In genomic region chr5:135721548-135722090, GRCh38 we compare ENCODE assay signal across 15 cellular contexts.
A peak's percentile ranks its signal among the peaks of the same experiment; 100 is the strongest.
DNase-seq lines count a peak whose midpoint lies in the region; ATAC-seq and TF ChIP-seq lines count a peak whose summit lies in the region.
"Had no signal": no experiment of that assay in that cellular context is flagged by ENCODE, and none has a peak within 500 bp of the region (broad histone marks: within the 10 kb centered on the region; RNA-seq: fewer than 3 reads in every experiment).

No MANE protein-coding gene starts in this region.

- H3K9me3 ChIP-seq in mammary epithelial cell (replicated peaks; ENCODE audit: insufficient read depth, low read length): no peaks in the 10 kb centered on the region
- no peaks in the 10 kb centered on the region for H3K9me3 ChIP-seq in endodermal cell (ENCODE audit: control insufficient read depth, low read length)
- no peaks in the 10 kb centered on the region for H3K9me3 ChIP-seq in smooth muscle cell (replicated peaks; ENCODE audit: low read depth)
- H3K9me3 ChIP-seq: BLaER1, HAP-1 had no signal

- peak; percentile 23; the same call in 1 of the 3 replicates for ATAC-seq in GM23338
- no peak for ATAC-seq in GM21723 (IDR thresholded peaks at IDR 0.05; ENCODE audit: unreplicated experiment)

- H3K9ac ChIP-seq in mammary epithelial cell (ENCODE audit: insufficient read depth, low read length) (no peak overlapping the region), endodermal cell (ENCODE audit: extremely low read depth, low read length, poor library complexity, severe bottlenecking) (no peak overlapping the region), smooth muscle cell (ENCODE audit: low read depth) (no peak overlapping the region)
- H3K9ac ChIP-seq: BLaER1 had no signal

- H3K36me3 ChIP-seq in mammary epithelial cell (ENCODE audit: insufficient read depth, low read length): no peaks in the 10 kb centered on the region
- H3K36me3 ChIP-seq in GM23338 (ENCODE audit: insufficient read depth): no peaks in the 10 kb centered on the region
- H3K36me3 ChIP-seq in endodermal cell (ENCODE audit: control insufficient read depth, insufficient read depth, low read length): no peaks in the 10 kb centered on the region
- H3K36me3 ChIP-seq in smooth muscle cell (ENCODE audit: low read depth): no peaks in the 10 kb centered on the region
- H3K36me3 ChIP-seq: BLaER1, HAP-1 had no signal

- peaks cover 7% of the 10 kb centered on the region for H3K4me1 Mint-ChIP-seq in MCF 10A (ENCODE audit: insufficient read depth, unreplicated experiment)
- peaks cover 9% of the 10 kb centered on the region; the same call in 2 of the 3 replicates for H3K4me1 Mint-ChIP-seq in GM23338
- peaks cover 22% of the 10 kb centered on the region for H3K4me1 Mint-ChIP-seq in endodermal cell
- H3K4me1 Mint-ChIP-seq: CD14-positive monocyte; CD4-positive, alpha-beta memory T cell had no signal

- H2AFZ ChIP-seq in mammary epithelial cell (ENCODE audit: low read depth, low read length) (no peak overlapping the region), GM23338 (no peak overlapping the region; the same call in 1 of the 2 replicates), smooth muscle cell (ENCODE audit: low read depth) (no peak overlapping the region)

- no peaks in the 10 kb centered on the region for H3F3A ChIP-seq in GM23338 (replicated peaks; ENCODE audit: low read depth)
- H3F3A ChIP-seq in smooth muscle cell (ENCODE audit: low read depth): peaks cover 9% of the 10 kb centered on the region

- H3K27ac Mint-ChIP-seq in MCF 10A (ENCODE audit: low read depth, unreplicated experiment) (peak overlapping the region; percentile 44), GM23338 (no peak overlapping the region), endodermal cell (peak overlapping the region; percentile 45)
- H3K27ac Mint-ChIP-seq: CD14-positive monocyte; CD4-positive, alpha-beta memory T cell had no signal

- no peak for TF ChIP-seq CTCF in MCF 10A (IDR thresholded peaks at IDR 0.05; ENCODE audit: unreplicated experiment)
- TF ChIP-seq CTCF in mammary epithelial cell (conservative IDR thresholded peaks at IDR 0.05 in 1 of 2, IDR thresholded peaks at IDR 0.05 in 1 of 2; ENCODE audit: extremely low read depth in 1 of 2, insufficient read depth in 1 of 2, low read depth in 1 of 2, low read length in 2 of 2): no peak
- no peak for TF ChIP-seq CTCF in GM23338 (conservative IDR thresholded peaks at IDR 0.05; ENCODE audit: low read depth in 2 of 2)
- TF ChIP-seq CTCF in endodermal cell (conservative IDR thresholded peaks at IDR 0.05): no peak
- no peak for TF ChIP-seq CTCF in smooth muscle cell (IDR thresholded peaks at IDR 0.05; ENCODE audit: borderline replicate concordance, insufficient read depth, poor library complexity, severe bottlenecking)

- POLR2A ChIA-PET in MCF 10A (lab: Yijun Ruan, JAX): no interaction called here

- in situ Hi-C loops in mammary epithelial cell (cut with MboI; ENCODE audit: low sequenced_read_pairs in 2 of 2): loop anchor here in 1 of 2 donors (10.0 kb wide), 1 partner anchor 257 kb away; no protein-coding TSS in a partner anchor

- H3K27me3 ChIP-seq in mammary epithelial cell (ENCODE audit: insufficient read depth, low read length): no peaks in the 10 kb centered on the region
- H3K27me3 ChIP-seq in GM23338 (ENCODE audit: insufficient read depth): no peaks in the 10 kb centered on the region
- H3K27me3 ChIP-seq in endodermal cell (ENCODE audit: control insufficient read depth, insufficient read depth, low read length, poor library complexity, severe bottlenecking): no peaks in the 10 kb centered on the region
- no peaks in the 10 kb centered on the region for H3K27me3 ChIP-seq in smooth muscle cell (ENCODE audit: low read depth)
- H3K27me3 ChIP-seq: BLaER1 had no signal

- H3K27ac ChIP-seq in mammary epithelial cell (ENCODE audit: insufficient read depth, low read depth, low read length) (no peak overlapping the region), GM23338 (ENCODE audit: low read depth) (no peak overlapping the region), endodermal cell (ENCODE audit: low read depth, low read length) (no peak overlapping the region), smooth muscle cell (ENCODE audit: low read depth) (peak overlapping the region; percentile 28)
- H3K27ac ChIP-seq: BLaER1 had no signal

- H3K4me2 ChIP-seq in mammary epithelial cell (ENCODE audit: insufficient read depth, low read depth, low read length): no peak overlapping the region
- H3K4me2 ChIP-seq in GM23338: no peak overlapping the region
- H3K4me2 ChIP-seq in smooth muscle cell: no peak overlapping the region
- H3K4me2 ChIP-seq: BLaER1 had no signal

- peaks cover 10% of the 10 kb centered on the region for H3K4me1 ChIP-seq in mammary epithelial cell (ENCODE audit: insufficient read depth, low read length)
- H3K4me1 ChIP-seq in GM23338 (ENCODE audit: insufficient read depth): peaks cover 5% of the 10 kb centered on the region
- H3K4me1 ChIP-seq in endodermal cell (ENCODE audit: control insufficient read depth, insufficient read depth, low read length): peaks cover 8% of the 10 kb centered on the region
- H3K4me1 ChIP-seq in smooth muscle cell (ENCODE audit: low read depth): peaks cover 19% of the 10 kb centered on the region

- CTCF ChIA-PET in MCF 10A (lab: Yijun Ruan, JAX) (interaction anchor here (0.8 to 1.1 kb wide), 3 partner anchors 8 to 156 kb away, joined by 4 to 7 read pairs (median 4); no protein-coding TSS in a partner anchor), mammary epithelial cell (lab: Charles Lee; ENCODE audit: low non-redundant PET) (no interaction called here)

- intact Hi-C loops in MCF 10A (cut with micrococcal nuclease) (no loop called here), mammary epithelial cell (cut with micrococcal nuclease) (no loop called here)

- H3K9me3 Mint-ChIP-seq in MCF 10A (ENCODE audit: unreplicated experiment): no peaks in the 10 kb centered on the region
- no peaks in the 10 kb centered on the region for H3K9me3 Mint-ChIP-seq in GM23338
- no peaks in the 10 kb centered on the region for H3K9me3 Mint-ChIP-seq in endodermal cell
- H3K9me3 Mint-ChIP-seq: CD14-positive monocyte had no signal

- DNase-seq in MCF 10A (ENCODE audit: unreplicated experiment): no peak
- no peak for DNase-seq in mammary epithelial cell
- DNase-seq in GM23338 (ENCODE audit: low spot score): no peak
- no peak for DNase-seq in endodermal cell
- DNase-seq in smooth muscle cell (lab: John Stamatoyannopoulos, UW; ENCODE audit: unreplicated experiment): no peak
- DNase-seq in amygdala (lab: John Stamatoyannopoulos, UW): no peak
- DNase-seq: 8988T; CD4-positive, alpha-beta memory T cell; DMS153; DMS79; GF-D8 had no signal

- H3K79me2 ChIP-seq in mammary epithelial cell (ENCODE audit: insufficient read depth, low read length) (no peaks in the 10 kb centered on the region), GM23338 (replicated peaks; ENCODE audit: insufficient read depth) (no peaks in the 10 kb centered on the region), smooth muscle cell (ENCODE audit: low read depth) (no peaks in the 10 kb centered on the region)

- H3K36me3 Mint-ChIP-seq in MCF 10A (ENCODE audit: insufficient read depth, unreplicated experiment) (no peaks in the 10 kb centered on the region), GM23338 (ENCODE audit: low read depth) (no peaks in the 10 kb centered on the region), endodermal cell (ENCODE audit: low read depth) (no peaks in the 10 kb centered on the region)
- H3K36me3 Mint-ChIP-seq: CD14-positive monocyte; CD4-positive, alpha-beta memory T cell had no signal

- WGBS in mammary epithelial cell (ENCODE audit: low coverage, missing lambda C conversion rate): 91% methylated on average over 1 of the region's 1 CpG
- 96% methylated on average over 1 of the region's 1 CpG; no CpG with 5 or more reads in 1 of the 2 experiments for WGBS in endodermal cell (ENCODE audit: insufficient coverage in 1 of 2, insufficient read length in 1 of 2), 2 experiments
- 97% methylated on average over 1 of the region's 1 CpG for WGBS in smooth muscle cell (ENCODE audit: low lambda C conversion rate)

- dilution Hi-C loops in mammary epithelial cell (cut with HindIII; ENCODE audit: low sequenced_read_pairs): no loop called here

- BruUV-seq in MCF 10A (replicated peaks; lab: Mats Ljungman, UMichigan) (no TSS peak), mammary epithelial cell (replicated peaks; lab: Mats Ljungman, UMichigan) (no TSS peak)

- no peak overlapping the region for H3K4me3 Mint-ChIP-seq in MCF 10A (ENCODE audit: unreplicated experiment)
- no peak overlapping the region for H3K4me3 Mint-ChIP-seq in GM23338
- H3K4me3 Mint-ChIP-seq in endodermal cell: no peak overlapping the region
- H3K4me3 Mint-ChIP-seq: CD14-positive monocyte; CD4-positive, alpha-beta memory T cell had no signal

- H3K4me3 ChIP-seq in mammary epithelial cell (replicated peaks in 1 of 3; ENCODE audit: insufficient read depth in 1 of 3, low read depth in 2 of 3, low read length in 3 of 3) (no peak overlapping the region), GM23338 (no peak overlapping the region), endodermal cell (ENCODE audit: low read length) (no peak overlapping the region), smooth muscle cell (no peak overlapping the region)
- H3K4me3 ChIP-seq: BLaER1, HAP-1 had no signal

- H3K27me3 Mint-ChIP-seq in MCF 10A (ENCODE audit: insufficient read depth, unreplicated experiment) (no peaks in the 10 kb centered on the region), GM23338 (ENCODE audit: insufficient read depth, low read depth, poor library complexity) (peaks cover 10% of the 10 kb centered on the region), endodermal cell (ENCODE audit: insufficient read depth) (peaks cover 24% of the 10 kb centered on the region)

- H4K20me1 ChIP-seq in mammary epithelial cell (ENCODE audit: insufficient read depth, low read length) (no peaks in the 10 kb centered on the region), GM23338 (replicated peaks; ENCODE audit: insufficient read depth) (no peaks in the 10 kb centered on the region), smooth muscle cell (ENCODE audit: low read depth) (no peaks in the 10 kb centered on the region)
- H4K20me1 ChIP-seq: BLaER1 had no signal

- no peaks in the 10 kb centered on the region for H3K9me2 ChIP-seq in GM23338 (ENCODE audit: insufficient read depth)
